Comparison of ENCODE assay signal across 2 cellular contexts in the genomic region with DNA sequence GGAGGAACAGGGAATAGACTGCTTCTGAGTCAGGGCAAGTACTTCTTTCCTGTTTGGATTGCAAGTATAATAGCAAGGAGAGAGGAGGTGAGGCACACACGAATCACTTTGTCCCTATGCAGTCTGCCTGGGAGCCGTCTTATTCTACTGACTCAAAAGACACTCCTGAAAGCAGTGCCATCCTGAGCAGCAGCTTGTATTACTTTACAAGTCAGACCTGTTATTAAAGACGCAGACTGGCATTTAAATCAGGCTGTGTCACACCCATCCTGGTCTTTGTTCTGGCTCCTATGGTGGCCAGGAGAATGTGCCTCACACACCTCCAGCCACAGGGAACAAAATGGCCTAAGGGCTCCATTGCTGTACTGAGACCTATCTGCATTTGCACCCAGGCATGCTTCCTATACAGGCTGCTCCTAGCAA.
TF ChIP-seq lines count a peak whose summit lies in the region.

No MANE protein-coding gene starts in this region.

TF ChIP-seq in GM23338, 12 proteins besides CTCF, POLR2A, EP300 and RAD21 (continued from another document):
- TF ChIP-seq STAT1 (IDR thresholded peaks at IDR 0.05; ENCODE audit: unreplicated experiment): no peak

TF ChIP-seq in WTC11, 78 proteins besides CTCF, POLR2A, EP300 and RAD21 (continued from another document):
- TF ChIP-seq, protein P1, sequence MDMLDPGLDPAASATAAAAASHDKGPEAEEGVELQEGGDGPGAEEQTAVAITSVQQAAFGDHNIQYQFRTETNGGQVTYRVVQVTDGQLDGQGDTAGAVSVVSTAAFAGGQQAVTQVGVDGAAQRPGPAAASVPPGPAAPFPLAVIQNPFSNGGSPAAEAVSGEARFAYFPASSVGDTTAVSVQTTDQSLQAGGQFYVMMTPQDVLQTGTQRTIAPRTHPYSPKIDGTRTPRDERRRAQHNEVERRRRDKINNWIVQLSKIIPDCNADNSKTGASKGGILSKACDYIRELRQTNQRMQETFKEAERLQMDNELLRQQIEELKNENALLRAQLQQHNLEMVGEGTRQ (CRISPR knock-in tag; IDR thresholded peaks at IDR 0.05): no peak
- TF ChIP-seq, protein P2, sequence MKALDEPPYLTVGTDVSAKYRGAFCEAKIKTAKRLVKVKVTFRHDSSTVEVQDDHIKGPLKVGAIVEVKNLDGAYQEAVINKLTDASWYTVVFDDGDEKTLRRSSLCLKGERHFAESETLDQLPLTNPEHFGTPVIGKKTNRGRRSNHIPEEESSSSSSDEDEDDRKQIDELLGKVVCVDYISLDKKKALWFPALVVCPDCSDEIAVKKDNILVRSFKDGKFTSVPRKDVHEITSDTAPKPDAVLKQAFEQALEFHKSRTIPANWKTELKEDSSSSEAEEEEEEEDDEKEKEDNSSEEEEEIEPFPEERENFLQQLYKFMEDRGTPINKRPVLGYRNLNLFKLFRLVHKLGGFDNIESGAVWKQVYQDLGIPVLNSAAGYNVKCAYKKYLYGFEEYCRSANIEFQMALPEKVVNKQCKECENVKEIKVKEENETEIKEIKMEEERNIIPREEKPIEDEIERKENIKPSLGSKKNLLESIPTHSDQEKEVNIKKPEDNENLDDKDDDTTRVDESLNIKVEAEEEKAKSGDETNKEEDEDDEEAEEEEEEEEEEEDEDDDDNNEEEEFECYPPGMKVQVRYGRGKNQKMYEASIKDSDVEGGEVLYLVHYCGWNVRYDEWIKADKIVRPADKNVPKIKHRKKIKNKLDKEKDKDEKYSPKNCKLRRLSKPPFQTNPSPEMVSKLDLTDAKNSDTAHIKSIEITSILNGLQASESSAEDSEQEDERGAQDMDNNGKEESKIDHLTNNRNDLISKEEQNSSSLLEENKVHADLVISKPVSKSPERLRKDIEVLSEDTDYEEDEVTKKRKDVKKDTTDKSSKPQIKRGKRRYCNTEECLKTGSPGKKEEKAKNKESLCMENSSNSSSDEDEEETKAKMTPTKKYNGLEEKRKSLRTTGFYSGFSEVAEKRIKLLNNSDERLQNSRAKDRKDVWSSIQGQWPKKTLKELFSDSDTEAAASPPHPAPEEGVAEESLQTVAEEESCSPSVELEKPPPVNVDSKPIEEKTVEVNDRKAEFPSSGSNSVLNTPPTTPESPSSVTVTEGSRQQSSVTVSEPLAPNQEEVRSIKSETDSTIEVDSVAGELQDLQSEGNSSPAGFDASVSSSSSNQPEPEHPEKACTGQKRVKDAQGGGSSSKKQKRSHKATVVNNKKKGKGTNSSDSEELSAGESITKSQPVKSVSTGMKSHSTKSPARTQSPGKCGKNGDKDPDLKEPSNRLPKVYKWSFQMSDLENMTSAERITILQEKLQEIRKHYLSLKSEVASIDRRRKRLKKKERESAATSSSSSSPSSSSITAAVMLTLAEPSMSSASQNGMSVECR (CRISPR knock-in tag; IDR thresholded peaks at IDR 0.05; ENCODE audit: borderline replicate concordance): no peak
